15 cellular contexts compared by ENCODE assay signal in the genomic region with DNA sequence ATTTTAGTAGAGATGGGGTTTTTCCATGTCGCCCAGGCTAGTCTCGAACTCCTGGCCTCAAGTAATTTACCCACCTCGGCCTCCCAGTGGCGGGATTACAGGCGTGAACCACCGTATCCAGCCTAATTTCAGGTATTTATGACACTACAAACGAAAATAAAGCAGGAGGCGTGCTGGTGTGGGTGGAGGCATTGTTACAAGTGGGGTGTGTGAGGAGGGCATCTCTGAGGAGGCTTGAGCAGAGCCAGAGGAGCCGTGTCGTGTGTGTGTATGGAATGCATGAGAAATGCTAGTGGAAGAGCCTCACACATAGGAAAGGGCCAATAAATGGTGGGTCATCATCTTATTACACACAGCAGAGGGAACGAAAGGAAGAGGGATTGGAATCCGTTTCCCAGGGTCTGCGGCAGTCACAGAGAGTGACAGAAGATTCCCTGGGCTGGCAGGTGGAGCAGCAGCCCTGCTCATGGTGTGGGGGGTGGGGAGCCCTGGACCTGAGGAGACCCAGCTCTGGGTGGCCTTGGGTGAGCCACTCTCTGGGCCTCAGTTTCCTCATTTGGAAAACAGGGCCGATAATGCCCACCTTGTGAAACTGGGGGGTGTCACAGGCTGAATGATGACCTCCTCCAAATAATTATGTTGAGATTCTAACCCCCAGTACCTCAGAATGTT.
"Had no signal": no experiment of that assay in that cellular context is flagged by ENCODE, and none has a peak within 500 bp of the region (broad histone marks: within the 10 kb centered on the region; RNA-seq: fewer than 3 reads in every experiment).

No MANE protein-coding gene starts in this region.

- DNase-seq: activated CD4-positive, alpha-beta memory T cell treated with anti-CD3 and anti-CD28 coated beads for 36 hours; activated T-cell treated with anti-CD3 and anti-CD28 coated beads, Interleukin-2, amount 50 U/mL, for 72 hours; aorta; dorsolateral prefrontal cortex; esophagus squamous epithelium; foreskin fibroblast; kidney glomerular epithelial cell; midbrain; naive B cell; occipital lobe; retina; T-helper 9 cell; upper lobe of right lung had no signal

- H3K36me3 ChIP-seq: esophagus squamous epithelium, upper lobe of right lung had no signal

- H3K27ac Mint-ChIP-seq: activated CD4-positive, alpha-beta memory T cell treated with anti-CD3 and anti-CD28 coated beads for 36 hours; activated T-cell treated with anti-CD3 and anti-CD28 coated beads, Interleukin-2, amount 50 U/mL, for 72 hours; stimulated activated memory B cell treated with anti-CD40 and anti-IgM and Interleukin-4, amounts not matched to agents 10 μg/mL and 1 μg/mL and 100 μg/mL, for 72 hours had no signal

- H3K4me3 Mint-ChIP-seq: activated CD4-positive, alpha-beta memory T cell treated with anti-CD3 and anti-CD28 coated beads for 36 hours; activated T-cell treated with anti-CD3 and anti-CD28 coated beads, Interleukin-2, amount 50 U/mL, for 72 hours; stimulated activated memory B cell treated with anti-CD40 and anti-IgM and Interleukin-4, amounts not matched to agents 10 μg/mL and 1 μg/mL and 100 μg/mL, for 72 hours had no signal

- H3K9me3 ChIP-seq: esophagus squamous epithelium, upper lobe of right lung had no signal

- H3K4me3 ChIP-seq: esophagus squamous epithelium, smooth muscle cell, upper lobe of right lung had no signal

- H3K27me3 ChIP-seq: dorsolateral prefrontal cortex, esophagus squamous epithelium, upper lobe of right lung had no signal

- ATAC-seq: activated T-cell treated with anti-CD3 and anti-CD28 coated beads, Interleukin-2, amount 50 U/mL, for 72 hours; stimulated activated memory B cell treated with anti-CD40 and anti-IgM and Interleukin-4, amounts not matched to agents 10 μg/mL and 1 μg/mL and 100 μg/mL, for 72 hours; upper lobe of right lung had no signal

- H3K36me3 Mint-ChIP-seq: activated CD4-positive, alpha-beta memory T cell treated with anti-CD3 and anti-CD28 coated beads for 36 hours; stimulated activated memory B cell treated with anti-CD40 and anti-IgM and Interleukin-4, amounts not matched to agents 10 μg/mL and 1 μg/mL and 100 μg/mL, for 72 hours had no signal
